1 cellular context compared by ENCODE assay signal in the genomic region with DNA sequence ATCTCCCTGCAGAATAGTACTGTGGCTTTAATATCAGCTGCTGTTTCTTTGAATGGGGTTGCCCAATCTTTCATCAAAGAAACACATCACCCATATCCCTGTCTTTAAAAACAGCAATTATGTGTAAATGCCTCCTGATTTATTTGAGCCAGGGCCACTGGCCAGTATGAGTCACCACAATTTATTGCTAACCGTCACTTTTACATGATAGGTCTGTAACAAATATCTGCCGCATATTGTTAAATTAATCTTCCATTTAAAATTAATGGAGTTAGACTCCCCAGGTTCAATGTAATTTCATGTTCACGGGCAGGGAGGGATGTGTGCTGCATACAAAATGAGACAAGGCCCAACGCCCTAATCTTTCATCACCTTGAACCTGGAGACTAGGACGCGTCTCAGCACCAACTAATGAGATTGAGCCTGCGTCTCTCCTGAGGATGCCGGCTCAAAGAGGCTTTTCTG.
A peak's percentile ranks its signal among the peaks of the same experiment; 100 is the strongest.
TF ChIP-seq lines count a peak whose summit lies in the region.

No MANE protein-coding gene starts in this region.

TF ChIP-seq in HEK293, 187 proteins besides CTCF, POLR2A, EP300 and RAD21 (continued from another document and continues in another):
- no peak for TF ChIP-seq ZNF549 (tag by site-specific recombination; IDR thresholded peaks at IDR 0.05)
- TF ChIP-seq ATF2 (tag by site-specific recombination; IDR thresholded peaks at IDR 0.05; ENCODE audit: low read depth) = no peak
- TF ChIP-seq ZNF274 (IDR thresholded peaks at IDR 0.05; ENCODE audit: low read length) = no peak
- no peak for TF ChIP-seq ZNF274 (tag by site-specific recombination; IDR thresholded peaks at IDR 0.05; ENCODE audit: borderline replicate concordance)
- no peak for TF ChIP-seq MYNN (tag by site-specific recombination; IDR thresholded peaks at IDR 0.05; ENCODE audit: borderline replicate concordance)
- no peak for TF ChIP-seq ZNF211 (tag by site-specific recombination; IDR thresholded peaks at IDR 0.05; ENCODE audit: low read depth)
- TF ChIP-seq ZEB2 (tag by site-specific recombination; IDR thresholded peaks at IDR 0.05) = peak; percentile 66
- no peak for TF ChIP-seq HOXC10 (CRISPR knock-in tag; IDR thresholded peaks at IDR 0.05)
- TF ChIP-seq KLF10 (tag by site-specific recombination; IDR thresholded peaks at IDR 0.05) = peak; percentile 68
- TF ChIP-seq, protein P1, sequence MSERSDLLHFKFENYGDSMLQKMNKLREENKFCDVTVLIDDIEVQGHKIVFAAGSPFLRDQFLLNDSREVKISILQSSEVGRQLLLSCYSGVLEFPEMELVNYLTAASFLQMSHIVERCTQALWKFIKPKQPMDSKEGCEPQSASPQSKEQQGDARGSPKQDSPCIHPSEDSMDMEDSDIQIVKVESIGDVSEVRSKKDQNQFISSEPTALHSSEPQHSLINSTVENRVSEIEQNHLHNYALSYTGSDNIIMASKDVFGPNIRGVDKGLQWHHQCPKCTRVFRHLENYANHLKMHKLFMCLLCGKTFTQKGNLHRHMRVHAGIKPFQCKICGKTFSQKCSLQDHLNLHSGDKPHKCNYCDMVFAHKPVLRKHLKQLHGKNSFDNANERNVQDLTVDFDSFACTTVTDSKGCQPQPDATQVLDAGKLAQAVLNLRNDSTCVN (tag by site-specific recombination; optimal IDR thresholded peaks at IDR 0.05) = no peak
- no peak for TF ChIP-seq ZNF707 (tag by site-specific recombination; IDR thresholded peaks at IDR 0.05)
- TF ChIP-seq, protein P2, sequence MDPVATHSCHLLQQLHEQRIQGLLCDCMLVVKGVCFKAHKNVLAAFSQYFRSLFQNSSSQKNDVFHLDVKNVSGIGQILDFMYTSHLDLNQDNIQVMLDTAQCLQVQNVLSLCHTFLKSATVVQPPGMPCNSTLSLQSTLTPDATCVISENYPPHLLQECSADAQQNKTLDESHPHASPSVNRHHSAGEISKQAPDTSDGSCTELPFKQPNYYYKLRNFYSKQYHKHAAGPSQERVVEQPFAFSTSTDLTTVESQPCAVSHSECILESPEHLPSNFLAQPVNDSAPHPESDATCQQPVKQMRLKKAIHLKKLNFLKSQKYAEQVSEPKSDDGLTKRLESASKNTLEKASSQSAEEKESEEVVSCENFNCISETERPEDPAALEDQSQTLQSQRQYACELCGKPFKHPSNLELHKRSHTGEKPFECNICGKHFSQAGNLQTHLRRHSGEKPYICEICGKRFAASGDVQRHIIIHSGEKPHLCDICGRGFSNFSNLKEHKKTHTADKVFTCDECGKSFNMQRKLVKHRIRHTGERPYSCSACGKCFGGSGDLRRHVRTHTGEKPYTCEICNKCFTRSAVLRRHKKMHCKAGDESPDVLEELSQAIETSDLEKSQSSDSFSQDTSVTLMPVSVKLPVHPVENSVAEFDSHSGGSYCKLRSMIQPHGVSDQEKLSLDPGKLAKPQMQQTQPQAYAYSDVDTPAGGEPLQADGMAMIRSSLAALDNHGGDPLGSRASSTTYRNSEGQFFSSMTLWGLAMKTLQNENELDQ (tag by site-specific recombination; IDR thresholded peaks at IDR 0.05; ENCODE audit: low read depth) = no peak
- peak; percentile 92 for TF ChIP-seq ZNF843 (tag by site-specific recombination; IDR thresholded peaks at IDR 0.05)
- no peak for TF ChIP-seq ZNF121 (tag by site-specific recombination; IDR thresholded peaks at IDR 0.05)
- TF ChIP-seq, protein P3, sequence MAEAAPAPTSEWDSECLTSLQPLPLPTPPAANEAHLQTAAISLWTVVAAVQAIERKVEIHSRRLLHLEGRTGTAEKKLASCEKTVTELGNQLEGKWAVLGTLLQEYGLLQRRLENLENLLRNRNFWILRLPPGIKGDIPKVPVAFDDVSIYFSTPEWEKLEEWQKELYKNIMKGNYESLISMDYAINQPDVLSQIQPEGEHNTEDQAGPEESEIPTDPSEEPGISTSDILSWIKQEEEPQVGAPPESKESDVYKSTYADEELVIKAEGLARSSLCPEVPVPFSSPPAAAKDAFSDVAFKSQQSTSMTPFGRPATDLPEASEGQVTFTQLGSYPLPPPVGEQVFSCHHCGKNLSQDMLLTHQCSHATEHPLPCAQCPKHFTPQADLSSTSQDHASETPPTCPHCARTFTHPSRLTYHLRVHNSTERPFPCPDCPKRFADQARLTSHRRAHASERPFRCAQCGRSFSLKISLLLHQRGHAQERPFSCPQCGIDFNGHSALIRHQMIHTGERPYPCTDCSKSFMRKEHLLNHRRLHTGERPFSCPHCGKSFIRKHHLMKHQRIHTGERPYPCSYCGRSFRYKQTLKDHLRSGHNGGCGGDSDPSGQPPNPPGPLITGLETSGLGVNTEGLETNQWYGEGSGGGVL (tag by site-specific recombination; IDR thresholded peaks at IDR 0.05) = no peak
- TF ChIP-seq ZNF518A (tag by site-specific recombination; conservative IDR thresholded peaks at IDR 0.05; ENCODE audit: low read depth) = no peak
- TF ChIP-seq ZNF10 (tag by site-specific recombination; IDR thresholded peaks at IDR 0.05) = peak; percentile 29
- TF ChIP-seq ZNF157 (tag by site-specific recombination; IDR thresholded peaks at IDR 0.05) = no peak
- TF ChIP-seq, protein P4, sequence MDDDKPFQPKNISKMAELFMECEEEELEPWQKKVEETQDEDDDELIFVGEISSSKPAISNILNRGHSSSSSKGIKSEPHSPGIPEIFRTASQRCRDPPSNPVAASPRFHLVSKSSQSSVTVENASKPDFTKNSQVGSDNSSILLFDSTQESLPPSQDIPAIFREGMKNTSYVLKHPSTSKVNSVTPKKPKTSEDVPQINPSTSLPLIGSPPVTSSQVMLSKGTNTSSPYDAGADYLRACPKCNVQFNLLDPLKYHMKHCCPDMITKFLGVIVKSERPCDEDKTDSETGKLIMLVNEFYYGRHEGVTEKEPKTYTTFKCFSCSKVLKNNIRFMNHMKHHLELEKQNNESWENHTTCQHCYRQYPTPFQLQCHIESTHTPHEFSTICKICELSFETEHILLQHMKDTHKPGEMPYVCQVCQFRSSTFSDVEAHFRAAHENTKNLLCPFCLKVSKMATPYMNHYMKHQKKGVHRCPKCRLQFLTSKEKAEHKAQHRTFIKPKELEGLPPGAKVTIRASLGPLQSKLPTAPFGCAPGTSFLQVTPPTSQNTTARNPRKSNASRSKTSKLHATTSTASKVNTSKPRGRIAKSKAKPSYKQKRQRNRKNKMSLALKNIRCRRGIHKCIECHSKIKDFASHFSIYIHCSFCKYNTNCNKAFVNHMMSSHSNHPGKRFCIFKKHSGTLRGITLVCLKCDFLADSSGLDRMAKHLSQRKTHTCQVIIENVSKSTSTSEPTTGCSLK (tag by site-specific recombination; IDR thresholded peaks at IDR 0.05) = no peak
- TF ChIP-seq ZNF324 (tag by site-specific recombination; IDR thresholded peaks at IDR 0.05) = 0 out of 2 replicates have a peak, but pooled peaks have one; percentile 25
- no peak for TF ChIP-seq ZFP3 (tag by site-specific recombination; IDR thresholded peaks at IDR 0.05; ENCODE audit: low read depth)
- TF ChIP-seq OSR2 (tag by site-specific recombination; IDR thresholded peaks at IDR 0.05) = peak; percentile 78; the same call in 1 of the 2 replicates
- TF ChIP-seq ZNF571 (tag by site-specific recombination; IDR thresholded peaks at IDR 0.05) = no peak
- no peak for TF ChIP-seq REST (tag by site-specific recombination; IDR thresholded peaks at IDR 0.05)
- no peak for TF ChIP-seq ZNF555 (tag by site-specific recombination; conservative IDR thresholded peaks at IDR 0.05)
- no peak for TF ChIP-seq ZNF335 (tag by site-specific recombination; conservative IDR thresholded peaks at IDR 0.05)
- TF ChIP-seq ZBTB11 (tag by site-specific recombination; conservative IDR thresholded peaks at IDR 0.05; ENCODE audit: low read depth) = no peak
- TF ChIP-seq ZNF596 (tag by site-specific recombination; IDR thresholded peaks at IDR 0.05) = no peak
- TF ChIP-seq ZNF626 (tag by site-specific recombination; IDR thresholded peaks at IDR 0.05) = no peak
